Comparison of ENCODE assay signal across 2 cellular contexts in the genomic region with DNA sequence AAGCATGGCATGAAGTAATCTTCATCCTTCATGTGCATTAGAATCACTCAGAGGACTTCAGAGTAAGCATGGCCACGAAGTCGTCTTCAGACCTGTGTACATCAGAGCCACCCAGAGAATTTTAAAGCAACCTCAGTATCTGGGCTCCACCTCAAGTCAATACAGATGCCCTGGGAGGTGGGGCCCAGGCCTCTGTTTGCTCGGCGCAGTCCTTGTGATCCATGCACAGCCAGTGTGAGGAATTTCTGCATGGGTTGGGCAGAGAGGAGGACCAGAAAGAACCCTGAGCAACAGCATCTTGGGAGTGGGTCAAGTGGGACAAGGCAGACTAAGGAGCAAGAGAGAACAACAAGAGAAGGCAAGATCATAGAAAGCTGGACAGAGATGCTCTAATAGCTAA.
"Had no signal": no experiment of that assay in that cellular context is flagged by ENCODE, and none has a peak within 500 bp of the region (broad histone marks: within the 10 kb centered on the region; RNA-seq: fewer than 3 reads in every experiment).

No MANE protein-coding gene starts in this region.

- DNase-seq: GDM1, GF-D8 had no signal
